11 cellular contexts compared by ENCODE assay signal in the genomic region with DNA sequence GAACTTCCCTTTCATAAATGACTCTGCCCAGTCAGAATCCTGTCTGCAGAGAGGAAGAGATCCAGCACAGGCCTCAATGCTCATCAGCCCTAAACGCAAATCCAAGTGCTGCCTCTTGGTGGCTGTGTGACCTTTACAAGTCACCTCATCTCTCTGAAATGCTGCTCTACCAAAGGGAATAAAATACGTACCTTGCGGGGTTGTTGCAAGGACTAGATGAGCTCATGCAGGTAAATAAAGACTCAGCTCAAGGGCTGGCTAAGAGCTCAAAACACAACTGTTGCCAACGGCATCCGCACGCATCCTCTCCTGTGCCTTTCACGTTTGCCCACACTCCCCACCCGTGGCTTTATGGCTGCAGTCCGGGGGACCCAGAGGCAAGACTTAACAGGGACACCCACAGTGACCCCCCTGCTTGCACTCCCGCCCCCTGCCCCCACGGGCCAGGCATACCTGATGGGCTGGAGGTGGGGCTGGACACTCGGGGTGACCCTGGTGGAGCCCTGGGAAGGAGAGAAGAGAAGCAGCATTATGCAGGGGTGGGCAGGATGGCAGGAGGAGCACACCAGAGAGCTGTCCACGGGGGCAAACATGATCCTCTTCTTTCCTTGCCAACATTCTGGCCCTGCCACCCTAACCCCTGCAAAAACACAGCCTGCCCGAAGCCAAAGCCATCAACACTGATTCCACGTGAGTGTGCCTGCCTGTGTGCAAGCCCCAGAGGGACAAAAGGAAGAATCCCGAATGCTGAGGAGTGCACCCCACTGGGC.
A peak's percentile ranks its signal among the peaks of the same experiment; 100 is the strongest.
DNase-seq lines count a peak whose midpoint lies in the region; TF ChIP-seq lines count a peak whose summit lies in the region.
"Had no signal": no experiment of that assay in that cellular context is flagged by ENCODE, and none has a peak within 500 bp of the region (broad histone marks: within the 10 kb centered on the region; RNA-seq: fewer than 3 reads in every experiment).

No MANE protein-coding gene starts in this region.

- H3K4me3 ChIP-seq in epithelial cell of esophagus (ENCODE audit: low read length), result no peak overlapping the region
- peak overlapping the region in 2 of 3 donors; percentile 35 to 38 for H3K4me3 ChIP-seq in skeletal muscle tissue (ENCODE audit: low read length in 3 of 3)

- DNase-seq in GDM1 (lab: John Stamatoyannopoulos, UW) (peak; percentile 50), NCI-H2196 treated with DMSO at 0.1 percent for 48 hours (lab: John Stamatoyannopoulos, UW; ENCODE audit: unreplicated experiment) (peak; percentile 70), epithelial cell of esophagus (ENCODE audit: low read depth) (peak; percentile 11), NCI-H2171 (lab: John Stamatoyannopoulos, UW) (no peak), amygdala (lab: John Stamatoyannopoulos, UW) (no peak), G401 (ENCODE audit: low spot score) (no peak), T-helper 1 cell (no peak)
- DNase-seq: activated T-cell treated with anti-CD3 and anti-CD28 coated beads, Interleukin-2, amount 50 U/mL, for 1 hour; immature natural killer cell; NCI-H1105 treated with DMSO at 0.1 percent for 48 hours had no signal

- in situ Hi-C loops in G401 (cut with HindIII; ENCODE audit: low sequenced_read_pairs), result no loop called here

- peak overlapping the region; percentile 83 for H3K27ac ChIP-seq in skeletal muscle tissue (ENCODE audit: low read depth, low read length)

- H3K27me3 ChIP-seq in skeletal muscle tissue (ENCODE audit: control insufficient read depth in 3 of 3, insufficient read depth in 3 of 3, low read length in 3 of 3), result no peaks in the 10 kb centered on the region

- peaks cover 81 to 83% (median 83%) of the 10 kb centered on the region in 3 donors for H3K4me1 ChIP-seq in skeletal muscle tissue (ENCODE audit: control insufficient read depth in 3 of 3, insufficient read depth in 3 of 3, low read length in 3 of 3)

- no peak for TF ChIP-seq CTCF in epithelial cell of esophagus (IDR thresholded peaks at IDR 0.05; ENCODE audit: insufficient read depth, low read depth, low read length, missing control alignments)

- H3K36me3 ChIP-seq in skeletal muscle tissue (ENCODE audit: control insufficient read depth in 3 of 3, insufficient read depth in 3 of 3, low read length in 3 of 3), result peaks cover 25 to 41% (median 29%) of the 10 kb centered on the region in 3 donors

- peak overlapping the region; percentile 19 to 76 (median 54) for H3K9ac ChIP-seq in skeletal muscle tissue (ENCODE audit: low read depth in 1 of 3, low read length in 3 of 3)

- no peaks in the 10 kb centered on the region for H3K9me3 ChIP-seq in skeletal muscle tissue (ENCODE audit: control insufficient read depth in 3 of 3, low read length in 3 of 3)

Comparison
In these comparisons a context has a peak if more than half of its experiments do, and no peak if none do; other contexts are left out.
1. DNase-seq: peak in GDM1 (single experiment), NCI-H2196 treated with DMSO at 0.1 percent for 48 hours (single experiment) and epithelial cell of esophagus (single experiment); none in NCI-H2171 (single experiment), amygdala (0 of 56), G401 (single experiment) and T-helper 1 cell (0 of 5).